1 cellular context compared by ENCODE assay signal in genomic region chr12:133058203-133059125, GRCh38.
TF ChIP-seq lines count a peak whose summit lies in the region.

No MANE protein-coding gene starts in this region.

TF ChIP-seq in K562, 482 proteins besides CTCF, POLR2A, EP300 and RAD21 (continued from another document and continues in another):
- TF ChIP-seq, protein P1, sequence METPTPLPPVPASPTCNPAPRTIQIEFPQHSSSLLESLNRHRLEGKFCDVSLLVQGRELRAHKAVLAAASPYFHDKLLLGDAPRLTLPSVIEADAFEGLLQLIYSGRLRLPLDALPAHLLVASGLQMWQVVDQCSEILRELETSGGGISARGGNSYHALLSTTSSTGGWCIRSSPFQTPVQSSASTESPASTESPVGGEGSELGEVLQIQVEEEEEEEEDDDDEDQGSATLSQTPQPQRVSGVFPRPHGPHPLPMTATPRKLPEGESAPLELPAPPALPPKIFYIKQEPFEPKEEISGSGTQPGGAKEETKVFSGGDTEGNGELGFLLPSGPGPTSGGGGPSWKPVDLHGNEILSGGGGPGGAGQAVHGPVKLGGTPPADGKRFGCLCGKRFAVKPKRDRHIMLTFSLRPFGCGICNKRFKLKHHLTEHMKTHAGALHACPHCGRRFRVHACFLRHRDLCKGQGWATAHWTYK (CRISPR knock-in tag; IDR thresholded peaks at IDR 0.05), result no peak
- no peak for TF ChIP-seq ZNF316 (IDR thresholded peaks at IDR 0.05)
- TF ChIP-seq ARID2 (IDR thresholded peaks at IDR 0.05), result no peak
- no peak for TF ChIP-seq ZNF384 (IDR thresholded peaks at IDR 0.05; ENCODE audit: low read depth, low read length)
- no peak for TF ChIP-seq ZC3H11A (IDR thresholded peaks at IDR 0.05; ENCODE audit: low read depth, low read length)
- TF ChIP-seq DACH1 (IDR thresholded peaks at IDR 0.05; ENCODE audit: partially characterized antibody), result no peak
- TF ChIP-seq, protein P2, sequence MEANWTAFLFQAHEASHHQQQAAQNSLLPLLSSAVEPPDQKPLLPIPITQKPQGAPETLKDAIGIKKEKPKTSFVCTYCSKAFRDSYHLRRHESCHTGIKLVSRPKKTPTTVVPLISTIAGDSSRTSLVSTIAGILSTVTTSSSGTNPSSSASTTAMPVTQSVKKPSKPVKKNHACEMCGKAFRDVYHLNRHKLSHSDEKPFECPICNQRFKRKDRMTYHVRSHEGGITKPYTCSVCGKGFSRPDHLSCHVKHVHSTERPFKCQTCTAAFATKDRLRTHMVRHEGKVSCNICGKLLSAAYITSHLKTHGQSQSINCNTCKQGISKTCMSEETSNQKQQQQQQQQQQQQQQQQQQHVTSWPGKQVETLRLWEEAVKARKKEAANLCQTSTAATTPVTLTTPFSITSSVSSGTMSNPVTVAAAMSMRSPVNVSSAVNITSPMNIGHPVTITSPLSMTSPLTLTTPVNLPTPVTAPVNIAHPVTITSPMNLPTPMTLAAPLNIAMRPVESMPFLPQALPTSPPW (CRISPR knock-in tag; IDR thresholded peaks at IDR 0.05), result no peak
- TF ChIP-seq BACH1 (tag; IDR thresholded peaks at IDR 0.05), result no peak
- no peak for TF ChIP-seq KDM5B (IDR thresholded peaks at IDR 0.05; ENCODE audit: insufficient replicate concordance, low read depth, low read length)
- TF ChIP-seq ZBTB33 (CRISPR knock-in tag; IDR thresholded peaks at IDR 0.05), result no peak
- no peak for TF ChIP-seq CAMTA2 (CRISPR knock-in tag; conservative IDR thresholded peaks at IDR 0.05)
- TF ChIP-seq NFE2 (IDR thresholded peaks at IDR 0.05; ENCODE audit: low read depth), result no peak
- TF ChIP-seq KLF16 (IDR thresholded peaks at IDR 0.05), result 0 out of 2 replicates have a peak, but pooled peaks have one; percentile 3
- no peak for TF ChIP-seq RHOXF2B (CRISPR knock-in tag; conservative IDR thresholded peaks at IDR 0.05)
- TF ChIP-seq ZNF274 (IDR thresholded peaks at IDR 0.05; ENCODE audit: borderline replicate concordance, low read depth, low read length), result peak; percentile 100
- TF ChIP-seq KAT2B (IDR thresholded peaks at IDR 0.05; ENCODE audit: low read depth, low read length), result no peak
- TF ChIP-seq CREB1 (IDR thresholded peaks at IDR 0.05), result no peak
- no peak for TF ChIP-seq CREB1 (CRISPR knock-in tag; IDR thresholded peaks at IDR 0.05)
- TF ChIP-seq E2F4 (CRISPR knock-in tag; IDR thresholded peaks at IDR 0.05; ENCODE audit: low read depth), result no peak
- peak in 1 of 2 experiments; percentile 22; a peak in 1 of 3 replicates for TF ChIP-seq CBX3 (IDR thresholded peaks at IDR 0.05; ENCODE audit: borderline replicate concordance in 1 of 2, low read length in 2 of 2)
- TF ChIP-seq, protein P3, sequence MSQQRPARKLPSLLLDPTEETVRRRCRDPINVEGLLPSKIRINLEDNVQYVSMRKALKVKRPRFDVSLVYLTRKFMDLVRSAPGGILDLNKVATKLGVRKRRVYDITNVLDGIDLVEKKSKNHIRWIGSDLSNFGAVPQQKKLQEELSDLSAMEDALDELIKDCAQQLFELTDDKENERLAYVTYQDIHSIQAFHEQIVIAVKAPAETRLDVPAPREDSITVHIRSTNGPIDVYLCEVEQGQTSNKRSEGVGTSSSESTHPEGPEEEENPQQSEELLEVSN (IDR thresholded peaks at IDR 0.05; ENCODE audit: borderline replicate concordance in 1 of 2, extremely low read depth in 1 of 2, insufficient read depth in 1 of 2, insufficient read length in 1 of 2, low read depth in 1 of 2, low read length in 1 of 2, poor library complexity in 1 of 2, severe bottlenecking in 1 of 2), result no peak
- TF ChIP-seq ZFP30 (CRISPR knock-in tag; IDR thresholded peaks at IDR 0.05; ENCODE audit: borderline replicate concordance), result no peak
- no peak for TF ChIP-seq TAF9B (IDR thresholded peaks at IDR 0.05; ENCODE audit: partially characterized antibody)
- no peak for TF ChIP-seq MEF2D (tag; conservative IDR thresholded peaks at IDR 0.05; ENCODE audit: low read depth)
- TF ChIP-seq KHSRP (IDR thresholded peaks at IDR 0.05), result no peak
- peak; percentile 92 for TF ChIP-seq ZNF75A (CRISPR knock-in tag; IDR thresholded peaks at IDR 0.05)
- TF ChIP-seq ETS2 (tag; IDR thresholded peaks at IDR 0.05; ENCODE audit: borderline replicate concordance, poor library complexity, severe bottlenecking), result no peak
- TF ChIP-seq TRIM24 (IDR thresholded peaks at IDR 0.05), result peak in 1 of 2 experiments; percentile 77; a peak in 2 of 4 replicates
- no peak for TF ChIP-seq FIP1L1 (IDR thresholded peaks at IDR 0.05; ENCODE audit: low read depth, low read length, poor library complexity, severe bottlenecking)
- TF ChIP-seq, protein P4, sequence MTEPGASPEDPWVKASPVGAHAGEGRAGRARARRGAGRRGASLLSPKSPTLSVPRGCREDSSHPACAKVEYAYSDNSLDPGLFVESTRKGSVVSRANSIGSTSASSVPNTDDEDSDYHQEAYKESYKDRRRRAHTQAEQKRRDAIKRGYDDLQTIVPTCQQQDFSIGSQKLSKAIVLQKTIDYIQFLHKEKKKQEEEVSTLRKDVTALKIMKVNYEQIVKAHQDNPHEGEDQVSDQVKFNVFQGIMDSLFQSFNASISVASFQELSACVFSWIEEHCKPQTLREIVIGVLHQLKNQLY (CRISPR knock-in tag; conservative IDR thresholded peaks at IDR 0.05), result no peak
- TF ChIP-seq PYGO2 (tag; IDR thresholded peaks at IDR 0.05), result no peak
- no peak for TF ChIP-seq ZNF263 (CRISPR knock-in tag; IDR thresholded peaks at IDR 0.05; ENCODE audit: borderline replicate concordance)
- no peak for TF ChIP-seq SRSF7 (optimal IDR thresholded peaks at IDR 0.05; ENCODE audit: low read depth, low read length)
- peak; percentile 15; the same call in 1 of the 2 replicates for TF ChIP-seq CBX1 (IDR thresholded peaks at IDR 0.05; ENCODE audit: low read depth)
- TF ChIP-seq TOE1 (IDR thresholded peaks at IDR 0.05; ENCODE audit: borderline replicate concordance), result no peak
- no peak for TF ChIP-seq TOE1 (CRISPR knock-in tag; IDR thresholded peaks at IDR 0.05; ENCODE audit: borderline replicate concordance, low read depth)
- TF ChIP-seq, protein P5, sequence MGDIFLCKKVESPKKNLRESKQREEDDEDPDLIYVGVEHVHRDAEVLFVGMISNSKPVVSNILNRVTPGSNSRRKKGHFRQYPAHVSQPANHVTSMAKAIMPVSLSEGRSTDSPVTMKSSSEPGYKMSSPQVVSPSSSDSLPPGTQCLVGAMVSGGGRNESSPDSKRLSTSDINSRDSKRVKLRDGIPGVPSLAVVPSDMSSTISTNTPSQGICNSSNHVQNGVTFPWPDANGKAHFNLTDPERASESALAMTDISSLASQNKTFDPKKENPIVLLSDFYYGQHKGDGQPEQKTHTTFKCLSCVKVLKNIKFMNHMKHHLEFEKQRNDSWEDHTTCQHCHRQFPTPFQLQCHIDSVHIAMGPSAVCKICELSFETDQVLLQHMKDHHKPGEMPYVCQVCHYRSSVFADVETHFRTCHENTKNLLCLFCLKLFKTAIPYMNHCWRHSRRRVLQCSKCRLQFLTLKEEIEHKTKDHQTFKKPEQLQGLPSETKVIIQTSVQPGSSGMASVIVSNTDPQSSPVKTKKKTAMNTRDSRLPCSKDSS (IDR thresholded peaks at IDR 0.05; ENCODE audit: low read depth, partially characterized antibody), result peak; percentile 57
- no peak for TF ChIP-seq ARID1B (IDR thresholded peaks at IDR 0.05)
- TF ChIP-seq, protein P6, sequence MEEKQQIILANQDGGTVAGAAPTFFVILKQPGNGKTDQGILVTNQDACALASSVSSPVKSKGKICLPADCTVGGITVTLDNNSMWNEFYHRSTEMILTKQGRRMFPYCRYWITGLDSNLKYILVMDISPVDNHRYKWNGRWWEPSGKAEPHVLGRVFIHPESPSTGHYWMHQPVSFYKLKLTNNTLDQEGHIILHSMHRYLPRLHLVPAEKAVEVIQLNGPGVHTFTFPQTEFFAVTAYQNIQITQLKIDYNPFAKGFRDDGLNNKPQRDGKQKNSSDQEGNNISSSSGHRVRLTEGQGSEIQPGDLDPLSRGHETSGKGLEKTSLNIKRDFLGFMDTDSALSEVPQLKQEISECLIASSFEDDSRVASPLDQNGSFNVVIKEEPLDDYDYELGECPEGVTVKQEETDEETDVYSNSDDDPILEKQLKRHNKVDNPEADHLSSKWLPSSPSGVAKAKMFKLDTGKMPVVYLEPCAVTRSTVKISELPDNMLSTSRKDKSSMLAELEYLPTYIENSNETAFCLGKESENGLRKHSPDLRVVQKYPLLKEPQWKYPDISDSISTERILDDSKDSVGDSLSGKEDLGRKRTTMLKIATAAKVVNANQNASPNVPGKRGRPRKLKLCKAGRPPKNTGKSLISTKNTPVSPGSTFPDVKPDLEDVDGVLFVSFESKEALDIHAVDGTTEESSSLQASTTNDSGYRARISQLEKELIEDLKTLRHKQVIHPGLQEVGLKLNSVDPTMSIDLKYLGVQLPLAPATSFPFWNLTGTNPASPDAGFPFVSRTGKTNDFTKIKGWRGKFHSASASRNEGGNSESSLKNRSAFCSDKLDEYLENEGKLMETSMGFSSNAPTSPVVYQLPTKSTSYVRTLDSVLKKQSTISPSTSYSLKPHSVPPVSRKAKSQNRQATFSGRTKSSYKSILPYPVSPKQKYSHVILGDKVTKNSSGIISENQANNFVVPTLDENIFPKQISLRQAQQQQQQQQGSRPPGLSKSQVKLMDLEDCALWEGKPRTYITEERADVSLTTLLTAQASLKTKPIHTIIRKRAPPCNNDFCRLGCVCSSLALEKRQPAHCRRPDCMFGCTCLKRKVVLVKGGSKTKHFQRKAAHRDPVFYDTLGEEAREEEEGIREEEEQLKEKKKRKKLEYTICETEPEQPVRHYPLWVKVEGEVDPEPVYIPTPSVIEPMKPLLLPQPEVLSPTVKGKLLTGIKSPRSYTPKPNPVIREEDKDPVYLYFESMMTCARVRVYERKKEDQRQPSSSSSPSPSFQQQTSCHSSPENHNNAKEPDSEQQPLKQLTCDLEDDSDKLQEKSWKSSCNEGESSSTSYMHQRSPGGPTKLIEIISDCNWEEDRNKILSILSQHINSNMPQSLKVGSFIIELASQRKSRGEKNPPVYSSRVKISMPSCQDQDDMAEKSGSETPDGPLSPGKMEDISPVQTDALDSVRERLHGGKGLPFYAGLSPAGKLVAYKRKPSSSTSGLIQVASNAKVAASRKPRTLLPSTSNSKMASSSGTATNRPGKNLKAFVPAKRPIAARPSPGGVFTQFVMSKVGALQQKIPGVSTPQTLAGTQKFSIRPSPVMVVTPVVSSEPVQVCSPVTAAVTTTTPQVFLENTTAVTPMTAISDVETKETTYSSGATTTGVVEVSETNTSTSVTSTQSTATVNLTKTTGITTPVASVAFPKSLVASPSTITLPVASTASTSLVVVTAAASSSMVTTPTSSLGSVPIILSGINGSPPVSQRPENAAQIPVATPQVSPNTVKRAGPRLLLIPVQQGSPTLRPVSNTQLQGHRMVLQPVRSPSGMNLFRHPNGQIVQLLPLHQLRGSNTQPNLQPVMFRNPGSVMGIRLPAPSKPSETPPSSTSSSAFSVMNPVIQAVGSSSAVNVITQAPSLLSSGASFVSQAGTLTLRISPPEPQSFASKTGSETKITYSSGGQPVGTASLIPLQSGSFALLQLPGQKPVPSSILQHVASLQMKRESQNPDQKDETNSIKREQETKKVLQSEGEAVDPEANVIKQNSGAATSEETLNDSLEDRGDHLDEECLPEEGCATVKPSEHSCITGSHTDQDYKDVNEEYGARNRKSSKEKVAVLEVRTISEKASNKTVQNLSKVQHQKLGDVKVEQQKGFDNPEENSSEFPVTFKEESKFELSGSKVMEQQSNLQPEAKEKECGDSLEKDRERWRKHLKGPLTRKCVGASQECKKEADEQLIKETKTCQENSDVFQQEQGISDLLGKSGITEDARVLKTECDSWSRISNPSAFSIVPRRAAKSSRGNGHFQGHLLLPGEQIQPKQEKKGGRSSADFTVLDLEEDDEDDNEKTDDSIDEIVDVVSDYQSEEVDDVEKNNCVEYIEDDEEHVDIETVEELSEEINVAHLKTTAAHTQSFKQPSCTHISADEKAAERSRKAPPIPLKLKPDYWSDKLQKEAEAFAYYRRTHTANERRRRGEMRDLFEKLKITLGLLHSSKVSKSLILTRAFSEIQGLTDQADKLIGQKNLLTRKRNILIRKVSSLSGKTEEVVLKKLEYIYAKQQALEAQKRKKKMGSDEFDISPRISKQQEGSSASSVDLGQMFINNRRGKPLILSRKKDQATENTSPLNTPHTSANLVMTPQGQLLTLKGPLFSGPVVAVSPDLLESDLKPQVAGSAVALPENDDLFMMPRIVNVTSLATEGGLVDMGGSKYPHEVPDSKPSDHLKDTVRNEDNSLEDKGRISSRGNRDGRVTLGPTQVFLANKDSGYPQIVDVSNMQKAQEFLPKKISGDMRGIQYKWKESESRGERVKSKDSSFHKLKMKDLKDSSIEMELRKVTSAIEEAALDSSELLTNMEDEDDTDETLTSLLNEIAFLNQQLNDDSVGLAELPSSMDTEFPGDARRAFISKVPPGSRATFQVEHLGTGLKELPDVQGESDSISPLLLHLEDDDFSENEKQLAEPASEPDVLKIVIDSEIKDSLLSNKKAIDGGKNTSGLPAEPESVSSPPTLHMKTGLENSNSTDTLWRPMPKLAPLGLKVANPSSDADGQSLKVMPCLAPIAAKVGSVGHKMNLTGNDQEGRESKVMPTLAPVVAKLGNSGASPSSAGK (IDR thresholded peaks at IDR 0.05), result no peak
- no peak for TF ChIP-seq ZNF282 (CRISPR knock-in tag; IDR thresholded peaks at IDR 0.05)
- TF ChIP-seq SRSF3 (IDR thresholded peaks at IDR 0.05; ENCODE audit: insufficient read depth, low read length), result no peak
- TF ChIP-seq MBD2 (IDR thresholded peaks at IDR 0.05; ENCODE audit: borderline replicate concordance, low read depth), result no peak
- no peak for TF ChIP-seq ZNF23 (CRISPR knock-in tag; IDR thresholded peaks at IDR 0.05)
- no peak for TF ChIP-seq ZSCAN29 (IDR thresholded peaks at IDR 0.05)
